ENCODE assay signal across 19 cellular contexts in genomic region chr3:52181543-52181942, GRCh38. TPM values are rescaled to one million over a fixed set of nuclear protein-coding genes. Genes with fewer than 3 reads are reported as not detected.
DNase-seq lines count a peak whose midpoint lies in the region; ATAC-seq, FAIRE-seq and TF ChIP-seq lines count a peak whose summit lies in the region.
"Had no signal": no experiment of that assay in that cellular context is flagged by ENCODE, and none has a peak within 500 bp of the region (broad histone marks: within the 10 kb centered on the region; RNA-seq: fewer than 3 reads in every experiment).

No MANE protein-coding gene starts in this region.

- TF ChIP-seq CTCF in AG09309 (IDR thresholded peaks at IDR 0.05; ENCODE audit: control insufficient read depth, insufficient read depth, low read depth, low read length, missing control alignments) = no peak
- no peak for TF ChIP-seq CTCF in bronchial epithelial cell (IDR thresholded peaks at IDR 0.05; ENCODE audit: insufficient read depth, low read length, severe bottlenecking)
- no peak for TF ChIP-seq CTCF in right lobe of liver (IDR thresholded peaks at IDR 0.05)
- no peak for TF ChIP-seq CTCF in tibial artery (IDR thresholded peaks at IDR 0.05)

- whole genome bisulfite sequencing in right lobe of liver (ENCODE audit: insufficient coverage, low coverage, low lambda C conversion rate, missing lambda C conversion rate) = 29% methylated on average over 2 of the region's 4 CpGs

- ATAC-seq in right lobe of liver (peak; percentile 28 to 46 (median 39)), HG03159 (IDR thresholded peaks at IDR 0.05; ENCODE audit: unreplicated experiment) (no peak)
- ATAC-seq: stimulated activated naive CD8-positive, alpha-beta T cell treated with anti-CD3 and anti-CD28 coated beads, Interleukin-15, Interleukin-2, amounts not matched to agents 100 U/mL and 50 U/mL, for 24 hours had no signal

- H3K4me3 ChIP-seq in AG09309 (ENCODE audit: control insufficient read depth, low read depth, low read length) (no peak overlapping the region), bronchial epithelial cell (ENCODE audit: low read depth, low read length) (no peak overlapping the region), right lobe of liver (peak overlapping the region in 1 of 3 donors; percentile 40), tibial artery (no peak overlapping the region)
- H3K4me3 ChIP-seq: lower lobe of right lung, vagina had no signal

- peak; percentile 50 for TF ChIP-seq POLR2A in right lobe of liver (IDR thresholded peaks at IDR 0.05)

- no peaks in the 10 kb centered on the region for H3K9me3 ChIP-seq in right lobe of liver
- no peaks in the 10 kb centered on the region for H3K9me3 ChIP-seq in tibial artery
- H3K9me3 ChIP-seq: lower lobe of right lung, vagina had no signal

- intact Hi-C loops in right lobe of liver (cut with DNase I) = no loop called here
- intact Hi-C loops in tibial artery (cut with DNase I; ENCODE audit: low total_unique reads) = no loop called here

- no peak for FAIRE-seq in bronchial epithelial cell (lab: Jason Lieb, UNC)
- FAIRE-seq: RCC 7860 had no signal

- DNase-seq in AG09309 (ENCODE audit: low read depth) (peak; percentile 24), HS-5 (ENCODE audit: low read depth) (peak; percentile 30), bronchial epithelial cell (ENCODE audit: low read depth) (peak; percentile 70), right lobe of liver (peak; percentile 57 to 86 (median 85)), NCI-H345 treated with DMSO at 0.1 percent for 48 hours (lab: John Stamatoyannopoulos, UW; ENCODE audit: unreplicated experiment) (no peak), HuH-7.5 (ENCODE audit: low spot score) (no peak), tibial artery (no peak)
- DNase-seq: activated CD4-positive, CD25-positive, alpha-beta regulatory T cell; activated naive CD4-positive, alpha-beta T cell treated with anti-CD3 and anti-CD28 coated beads for 36 hours; central memory CD4-positive, alpha-beta T cell; GOT3; KG1; lower lobe of right lung; NCI-H526; stimulated activated naive CD8-positive, alpha-beta T cell treated with anti-CD3 and anti-CD28 coated beads, Interleukin-15, Interleukin-2, amounts not matched to agents 100 U/mL and 50 U/mL, for 24 hours had no signal

- H3K27me3 ChIP-seq in bronchial epithelial cell (ENCODE audit: control insufficient read depth, insufficient read depth, low read length) (peaks cover 8% of the 10 kb centered on the region), right lobe of liver (no peaks in the 10 kb centered on the region), tibial artery (no peaks in the 10 kb centered on the region)
- H3K27me3 ChIP-seq: vagina had no signal

- H3K4me1 ChIP-seq in right lobe of liver (peaks cover 0 to 74% (median 26%) of the 10 kb centered on the region in 4 donors), tibial artery (peaks cover 0 to 10% (median 0%) of the 10 kb centered on the region in 4 donors)

- peak overlapping the region; percentile 75 to 100 (median 95) for H3K27ac ChIP-seq in right lobe of liver
- no peak overlapping the region for H3K27ac ChIP-seq in tibial artery
- H3K27ac ChIP-seq: lower lobe of right lung, vagina had no signal

- H3K36me3 ChIP-seq in bronchial epithelial cell (ENCODE audit: control insufficient read depth, insufficient read depth, low read length) (no peaks in the 10 kb centered on the region), right lobe of liver (no peaks in the 10 kb centered on the region), tibial artery (no peaks in the 10 kb centered on the region)
- H3K36me3 ChIP-seq: lower lobe of right lung, vagina had no signal

RNA-seq across cellular contexts. Expression of gene ALAS1, which starts 16.4 kb away (rescaled TPM):
- total RNA-seq in bronchial epithelial cell = 32.1 and 66.7 TPM in 2 replicates
- total RNA-seq in right lobe of liver = 100 to 1,000 TPM in 4 of 6 experiments, 10 to 100 TPM in 2; 73.4 to 783 (median 147) TPM

RNA-seq across cellular contexts. Expression of gene POC1A, which starts 27.3 kb away (rescaled TPM):
- total RNA-seq in bronchial epithelial cell (1.8 and 3.3 TPM in 2 replicates), right lobe of liver (1 to 10 TPM; 2.0 to 4.3 (median 3.2) TPM)

RNA-seq across cellular contexts. Expression of gene TLR9, which starts 43.9 kb away (rescaled TPM):
- not detected in 2 replicates for total RNA-seq in bronchial epithelial cell
- total RNA-seq in right lobe of liver = under 1 TPM in 4 of 6 experiments, not detected in 2; 0.12 to 0.59 (median 0.24) TPM
- total RNA-seq: skeletal muscle tissue, vagina had no signal

RNA-seq across cellular contexts. Expression of gene TWF2, which starts 57.4 kb away (rescaled TPM):
- total RNA-seq in bronchial epithelial cell (47.6 and 57.7 TPM in 2 replicates), right lobe of liver (10 to 100 TPM; 12.9 to 34.4 (median 23.7) TPM)

Comparison
In these comparisons a context has a peak if more than half of its experiments do, and no peak if none do; other contexts are left out.
1. DNase-seq: peak in AG09309 (single experiment), HS-5 (single experiment), bronchial epithelial cell (single experiment) and right lobe of liver (3 of 3); none in NCI-H345 treated with DMSO at 0.1 percent for 48 hours (single experiment), HuH-7.5 (single experiment) and tibial artery (0 of 2).
2. H3K27ac ChIP-seq: peak in right lobe of liver (3 of 3); none in tibial artery (0 of 2).